In genomic region chr14:101514136-101514535, GRCh38 we compare ENCODE assay signal across 25 cellular contexts. TPM values are rescaled to one million over a fixed set of nuclear protein-coding genes. Genes with fewer than 3 reads are reported as not detected.
"Had no signal": no experiment of that assay in that cellular context is flagged by ENCODE, and none has a peak within 500 bp of the region (broad histone marks: within the 10 kb centered on the region; RNA-seq: fewer than 3 reads in every experiment).

No MANE protein-coding gene starts in this region.

- H3K9me3 ChIP-seq: lower lobe of right lung, neutrophil, psoas muscle, sigmoid colon, suprapubic skin, thoracic aorta, upper lobe of right lung had no signal

- H3K36me3 ChIP-seq: left lung, lower lobe of right lung, neutrophil, sigmoid colon, spleen, suprapubic skin, thoracic aorta, tibial artery, upper lobe of right lung had no signal

- H3K9ac ChIP-seq: parathyroid adenoma had no signal

- H3K4me3 ChIP-seq: left lung, lower lobe of right lung, psoas muscle, sigmoid colon, spleen, suprapubic skin, thoracic aorta, tibial artery, upper lobe of right lung had no signal

- DNase-seq: head of caudate nucleus; hippocampal formation; kidney glomerular epithelial cell; left colon; lower lobe of right lung; mammary epithelial cell; mesenchymal stem cell; naive thymus-derived CD8-positive, alpha-beta T cell; occipital lobe; psoas muscle; sigmoid colon; small intestine; spleen; stimulated activated CD4-positive, alpha-beta T cell treated with anti-CD3 and anti-CD28 coated beads, Interleukin-4, amount 100 ng/mL, for 24 hours; stimulated activated naive CD4-positive, alpha-beta T cell; tibial artery; trophoblast cell; upper lobe of right lung had no signal

- H3K27ac ChIP-seq: left lung, lower lobe of right lung, neutrophil, parathyroid adenoma, psoas muscle, sigmoid colon, spleen, suprapubic skin, thoracic aorta, tibial artery, upper lobe of right lung had no signal

- ATAC-seq: left colon; left lung; lower lobe of right lung; naive thymus-derived CD8-positive, alpha-beta T cell; stimulated activated effector memory CD8-positive, alpha-beta T cell treated with anti-CD3 and anti-CD28 coated beads, Interleukin-12 subunit alpha, Interleukin-12 subunit beta, amount 100 ng/mL, for 72 hours; upper lobe of right lung had no signal

- H3K4me1 ChIP-seq: parathyroid adenoma, psoas muscle, tibial artery had no signal

- H3K27me3 ChIP-seq: left lung, neutrophil, sigmoid colon, spleen, suprapubic skin, upper lobe of right lung had no signal

RNA-seq across cellular contexts. Expression of gene DIO3, which starts 47.2 kb away (rescaled TPM):
- total RNA-seq: mammary epithelial cell; naive thymus-derived CD8-positive, alpha-beta T cell; occipital lobe had no signal
- polyA plus RNA-seq: keratinocyte; mammary epithelial cell; naive thymus-derived CD8-positive, alpha-beta T cell had no signal
